ENCODE assay signal across 16 cellular contexts in genomic region chr7:155851892-155852291, GRCh38. TPM values are rescaled to one million over a fixed set of nuclear protein-coding genes. Genes with fewer than 3 reads are reported as not detected.
"Had no signal": no experiment of that assay in that cellular context is flagged by ENCODE, and none has a peak within 500 bp of the region (broad histone marks: within the 10 kb centered on the region; RNA-seq: fewer than 3 reads in every experiment).

No MANE protein-coding gene starts in this region.

- H3K36me3 Mint-ChIP-seq: activated naive CD8-positive, alpha-beta T cell treated with anti-CD3 and anti-CD28 coated beads, Interleukin-2, amount 10 ng/mL, durations not matched to agents 7 days and 5 days had no signal

- H3K4me3 ChIP-seq: prostate gland, stomach had no signal

- H3K4me1 Mint-ChIP-seq: activated naive CD8-positive, alpha-beta T cell treated with anti-CD3 and anti-CD28 coated beads, Interleukin-2, amount 10 ng/mL, durations not matched to agents 7 days and 5 days; nephron had no signal

- H3K4me1 ChIP-seq: prostate gland had no signal

- DNase-seq: activated CD4-positive, alpha-beta T cell treated with anti-CD3 and anti-CD28 coated beads for 1 hour; activated CD4-positive, alpha-beta T cell treated with anti-CD3 and anti-CD28 coated beads, Interleukin-2, amount 50 U/mL, for 4 hours; activated naive CD4-positive, alpha-beta T cell; activated naive CD8-positive, alpha-beta T cell treated with anti-CD3 and anti-CD28 coated beads, Interleukin-2, amount 10 ng/mL, durations not matched to agents 7 days and 5 days; brain microvascular endothelial cell; hippocampal formation; left ventricle myocardium superior; mesenchymal stem cell; occipital lobe; stimulated activated CD4-positive, alpha-beta T cell treated with anti-CD3 and anti-CD28 coated beads, Interleukin-1b, Interleukin-23, amount 100 ng/mL, for 48 hours; stomach; T-helper 1 cell; T1000 had no signal

- H3K27ac ChIP-seq: brain microvascular endothelial cell, prostate gland, stomach had no signal

- H3K9me3 ChIP-seq: prostate gland had no signal

- H3K27me3 ChIP-seq: brain microvascular endothelial cell had no signal

- ATAC-seq: left ventricle myocardium superior, SK-N-SH treated with all-trans-retinoic acid at 6 μM for 48 hours had no signal

- H3K9me3 Mint-ChIP-seq: activated naive CD8-positive, alpha-beta T cell treated with anti-CD3 and anti-CD28 coated beads, Interleukin-2, amount 10 ng/mL, durations not matched to agents 7 days and 5 days had no signal

- H3K27ac Mint-ChIP-seq: activated naive CD8-positive, alpha-beta T cell treated with anti-CD3 and anti-CD28 coated beads, Interleukin-2, amount 10 ng/mL, durations not matched to agents 7 days and 5 days; nephron had no signal

- H3K36me3 ChIP-seq: brain microvascular endothelial cell, prostate gland, stomach had no signal

- H3K4me3 Mint-ChIP-seq: activated naive CD8-positive, alpha-beta T cell treated with anti-CD3 and anti-CD28 coated beads, Interleukin-2, amount 10 ng/mL, durations not matched to agents 7 days and 5 days; nephron had no signal

RNA-seq across cellular contexts. Expression of gene SHH, which starts 39.6 kb away (rescaled TPM):
- total RNA-seq: activated naive CD8-positive, alpha-beta T cell treated with anti-CD3 and anti-CD28 coated beads, Interleukin-2, amount 10 ng/mL, durations not matched to agents 7 days and 5 days; left ventricle myocardium superior had no signal
